15 cellular contexts compared by ENCODE assay signal in the genomic region with DNA sequence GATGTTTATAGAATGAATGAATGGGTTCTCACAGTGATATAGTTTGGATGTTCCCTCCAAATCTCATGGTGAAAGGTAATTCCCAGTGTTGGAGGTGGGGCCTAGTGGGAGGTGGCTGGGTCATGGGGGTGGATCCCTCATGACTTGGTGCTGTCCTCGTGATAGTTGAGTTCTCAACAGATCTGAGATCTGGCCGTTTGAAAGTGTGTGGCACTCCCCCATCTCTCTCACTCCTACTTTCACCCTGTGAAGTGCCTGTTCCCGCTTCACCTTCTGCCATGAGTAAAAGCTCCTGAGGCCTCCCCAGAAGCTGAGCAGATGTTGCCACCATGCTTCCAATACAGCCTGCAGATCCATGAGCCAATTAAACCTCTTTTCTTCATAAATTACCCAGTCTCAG.
DNase-seq lines count a peak whose midpoint lies in the region; TF ChIP-seq lines count a peak whose summit lies in the region.
"Had no signal": no experiment of that assay in that cellular context is flagged by ENCODE, and none has a peak within 500 bp of the region (broad histone marks: within the 10 kb centered on the region; RNA-seq: fewer than 3 reads in every experiment).

No MANE protein-coding gene starts in this region.

- H3K9me3 Mint-ChIP-seq in glutamatergic neuron (ENCODE audit: unreplicated experiment) = peaks cover 6% of the 10 kb centered on the region
- H3K9me3 Mint-ChIP-seq: CD8-positive, alpha-beta T cell had no signal

- no peaks in the 10 kb centered on the region for H3K36me3 Mint-ChIP-seq in glutamatergic neuron (ENCODE audit: unreplicated experiment)
- H3K36me3 Mint-ChIP-seq: CD8-positive, alpha-beta T cell had no signal

- DNase-seq in NCI-H524 (lab: John Stamatoyannopoulos, UW) (peak; percentile 21 to 39), NCI-H524 treated with DMSO at 0.1 percent for 48 hours (lab: John Stamatoyannopoulos, UW) (no peak), SK-MEL-5 (ENCODE audit: low read depth, low spot score) (peak; percentile 49), glutamatergic neuron (no peak), UCSD-AML1 (lab: John Stamatoyannopoulos, UW; ENCODE audit: unreplicated experiment) (no peak), DMS153 treated with DMSO at 0.1 percent for 48 hours (lab: John Stamatoyannopoulos, UW; ENCODE audit: unreplicated experiment) (no peak)
- no peak for DNase-seq in activated CD8-positive, alpha-beta memory T cell treated with anti-CD3 and anti-CD28 coated beads for 24 hours
- DNase-seq: CD8-positive, alpha-beta T cell; COR-L47; DMS153; DMS79 treated with DMSO at 0.1 percent for 48 hours; GF-D8; IMR-90; KBM-7 had no signal

- peak overlapping the region; percentile 66 for H3K27ac Mint-ChIP-seq in glutamatergic neuron (ENCODE audit: unreplicated experiment)
- H3K27ac Mint-ChIP-seq: B cell; CD8-positive, alpha-beta T cell had no signal

- H3K27me3 Mint-ChIP-seq in glutamatergic neuron (ENCODE audit: unreplicated experiment) = peaks cover 9% of the 10 kb centered on the region

- TF ChIP-seq CTCF in glutamatergic neuron (IDR thresholded peaks at IDR 0.05; ENCODE audit: partially characterized antibody, unreplicated experiment) = no peak

- in situ Hi-C loops in SK-MEL-5 (cut with HindIII; ENCODE audit: low pct_unique_long_range_greater_than_20kb, low sequenced_read_pairs) = no loop called here

- H3K4me3 Mint-ChIP-seq in glutamatergic neuron (ENCODE audit: unreplicated experiment) = peak overlapping the region; percentile 63
- H3K4me3 Mint-ChIP-seq: B cell; CD8-positive, alpha-beta T cell had no signal

- peaks cover 39% of the 10 kb centered on the region for H3K4me1 Mint-ChIP-seq in glutamatergic neuron (ENCODE audit: low read depth, unreplicated experiment)
- H3K4me1 Mint-ChIP-seq: B cell had no signal

Comparison
In these comparisons a context has a peak if more than half of its experiments do, and no peak if none do; other contexts are left out.
1. DNase-seq: peak in NCI-H524 (2 of 2) and SK-MEL-5 (single experiment); none in NCI-H524 treated with DMSO at 0.1 percent for 48 hours (single experiment), glutamatergic neuron (single experiment), UCSD-AML1 (single experiment), DMS153 treated with DMSO at 0.1 percent for 48 hours (single experiment) and activated CD8-positive, alpha-beta memory T cell treated with anti-CD3 and anti-CD28 coated beads for 24 hours (single experiment).